8 cellular contexts compared by ENCODE assay signal in genomic region chr5:78509884-78510769, GRCh38.
A peak's percentile ranks its signal among the peaks of the same experiment; 100 is the strongest.
DNase-seq lines count a peak whose midpoint lies in the region; ATAC-seq and TF ChIP-seq lines count a peak whose summit lies in the region.

No MANE protein-coding gene starts in this region.

- no peak overlapping the region for H2AFZ ChIP-seq in fibroblast of lung (ENCODE audit: low read length)

- peak; percentile 80 for ATAC-seq in GM21529 (IDR thresholded peaks at IDR 0.05; ENCODE audit: unreplicated experiment)
- ATAC-seq in natural killer cell treated with Interleukin-12 subunit alpha and Interleukin-12 subunit beta and Interleukin-15 and Interleukin-18, amount 100 ng/mL, for 72 hours = peak; percentile 85 to 88
- peak; percentile 94 for ATAC-seq in upper lobe of right lung

- no peaks in the 10 kb centered on the region for H3K36me3 ChIP-seq in fibroblast of lung (ENCODE audit: control insufficient read depth, insufficient read depth, low read length)
- H3K36me3 ChIP-seq in upper lobe of right lung = no peaks in the 10 kb centered on the region

- H3K4me1 ChIP-seq in fibroblast of lung (ENCODE audit: control insufficient read depth, extremely low read depth, insufficient read depth, low read length) (peaks cover 24% of the 10 kb centered on the region), upper lobe of right lung (peaks cover 39% of the 10 kb centered on the region)

- H3K27me3 ChIP-seq in fibroblast of lung (ENCODE audit: control insufficient read depth, insufficient read depth, low read length) = no peaks in the 10 kb centered on the region
- no peaks in the 10 kb centered on the region for H3K27me3 ChIP-seq in upper lobe of right lung

- peaks cover 89% of the 10 kb centered on the region for H3K27me3 Mint-ChIP-seq in activated T-cell treated with anti-CD3 and anti-CD28 coated beads, Interleukin-2, amount 50 U/mL, for 24 hours
- H3K27me3 Mint-ChIP-seq in natural killer cell treated with Interleukin-12 subunit alpha and Interleukin-12 subunit beta and Interleukin-15 and Interleukin-18, amount 100 ng/mL, for 72 hours = peaks cover 36 to 47% of the 10 kb centered on the region in 2 donors

- no peaks in the 10 kb centered on the region for H3K9me3 ChIP-seq in fibroblast of lung (ENCODE audit: control insufficient read depth, insufficient read depth, low read depth, low read length)
- no peaks in the 10 kb centered on the region for H3K9me3 ChIP-seq in upper lobe of right lung

- TF ChIP-seq CTCF in fibroblast of lung (conservative IDR thresholded peaks at IDR 0.05 in 1 of 2, IDR thresholded peaks at IDR 0.05 in 1 of 2; ENCODE audit: low read depth in 1 of 2, low read length in 2 of 2) (peak; percentile 19 to 25), upper lobe of right lung (IDR thresholded peaks at IDR 0.05) (peak; percentile 27)

- H3K36me3 Mint-ChIP-seq in activated T-cell treated with anti-CD3 and anti-CD28 coated beads, Interleukin-2, amount 50 U/mL, for 24 hours (ENCODE audit: low read depth) = no peaks in the 10 kb centered on the region
- H3K36me3 Mint-ChIP-seq in natural killer cell treated with Interleukin-12 subunit alpha and Interleukin-12 subunit beta and Interleukin-15 and Interleukin-18, amount 100 ng/mL, for 72 hours = no peaks in the 10 kb centered on the region

- intact Hi-C loops in upper lobe of right lung (cut with DNase I) = no loop called here

- H3K4me3 ChIP-seq in fibroblast of lung (replicated peaks in 1 of 4; ENCODE audit: control extremely low read depth in 1 of 4, insufficient read depth in 1 of 4, low read depth in 3 of 4, low read length in 4 of 4) = peak overlapping the region; percentile 38 to 60 (median 57)
- peak overlapping the region; percentile 56 for H3K4me3 ChIP-seq in upper lobe of right lung

- peak overlapping the region; percentile 82 for H3K27ac ChIP-seq in fibroblast of lung (ENCODE audit: insufficient read depth, low read length)
- peak overlapping the region; percentile 75 for H3K27ac ChIP-seq in upper lobe of right lung

- H4K20me1 ChIP-seq in fibroblast of lung (ENCODE audit: control insufficient read depth, extremely low read depth, insufficient read depth, low read length) = no peaks in the 10 kb centered on the region

- H3K4me3 Mint-ChIP-seq in activated T-cell treated with anti-CD3 and anti-CD28 coated beads, Interleukin-2, amount 50 U/mL, for 24 hours = peak overlapping the region; percentile 71
- H3K4me3 Mint-ChIP-seq in natural killer cell treated with Interleukin-12 subunit alpha and Interleukin-12 subunit beta and Interleukin-15 and Interleukin-18, amount 100 ng/mL, for 72 hours = peak overlapping the region; percentile 82

- peak overlapping the region; percentile 48 for H3K4me2 ChIP-seq in fibroblast of lung (ENCODE audit: extremely low read depth, insufficient read depth, low read length)

- peaks cover 9% of the 10 kb centered on the region for H3K79me2 ChIP-seq in fibroblast of lung (ENCODE audit: control insufficient read depth, insufficient read depth, low read length)

- no peak overlapping the region for H3K27ac Mint-ChIP-seq in activated T-cell treated with anti-CD3 and anti-CD28 coated beads, Interleukin-2, amount 50 U/mL, for 24 hours
- H3K27ac Mint-ChIP-seq in natural killer cell treated with Interleukin-12 subunit alpha and Interleukin-12 subunit beta and Interleukin-15 and Interleukin-18, amount 100 ng/mL, for 72 hours = no peak overlapping the region

- DNase-seq in ELR (ENCODE audit: low read depth) (peak; percentile 42), Kasumi-1 (lab: John Stamatoyannopoulos, UW) (peak; percentile 40 to 51), fibroblast of lung (ENCODE audit: low read depth in 2 of 2) (no peak), upper lobe of right lung (peak; percentile 90), NCI-H446 treated with DMSO at 0.1 percent for 48 hours (lab: John Stamatoyannopoulos, UW) (no peak)
- peak; percentile 56 for DNase-seq in activated T-cell treated with anti-CD3 and anti-CD28 coated beads, Interleukin-2, amount 50 U/mL, for 24 hours
- DNase-seq in natural killer cell treated with Interleukin-12 subunit alpha and Interleukin-12 subunit beta and Interleukin-15 and Interleukin-18, amount 100 ng/mL, for 72 hours (ENCODE audit: low spot score) = peak; percentile 70

- H3K4me1 Mint-ChIP-seq in activated T-cell treated with anti-CD3 and anti-CD28 coated beads, Interleukin-2, amount 50 U/mL, for 24 hours (ENCODE audit: low read depth) = peaks cover 12% of the 10 kb centered on the region
- peaks cover 13 to 17% of the 10 kb centered on the region in 2 donors for H3K4me1 Mint-ChIP-seq in natural killer cell treated with Interleukin-12 subunit alpha and Interleukin-12 subunit beta and Interleukin-15 and Interleukin-18, amount 100 ng/mL, for 72 hours (ENCODE audit: low read depth in 2 of 2)

- H3K9me3 Mint-ChIP-seq in activated T-cell treated with anti-CD3 and anti-CD28 coated beads, Interleukin-2, amount 50 U/mL, for 24 hours = no peaks in the 10 kb centered on the region
- no peaks in the 10 kb centered on the region for H3K9me3 Mint-ChIP-seq in natural killer cell treated with Interleukin-12 subunit alpha and Interleukin-12 subunit beta and Interleukin-15 and Interleukin-18, amount 100 ng/mL, for 72 hours

- H3K9ac ChIP-seq in fibroblast of lung (ENCODE audit: insufficient read depth, low read length) = peak overlapping the region; percentile 54

Comparison
In these comparisons a context has a peak if more than half of its experiments do, and no peak if none do; other contexts are left out.
1. DNase-seq: peak in ELR (single experiment), Kasumi-1 (2 of 2), activated T-cell treated with anti-CD3 and anti-CD28 coated beads, Interleukin-2, amount 50 U/mL, for 24 hours (single experiment), natural killer cell treated with Interleukin-12 subunit alpha and Interleukin-12 subunit beta and Interleukin-15 and Interleukin-18, amount 100 ng/mL, for 72 hours (single experiment) and upper lobe of right lung (single experiment); none in fibroblast of lung (0 of 2) and NCI-H446 treated with DMSO at 0.1 percent for 48 hours (single experiment).
2. Peak in every context shown above with its lines, with median percentiles within 50 percentile points of each other: ATAC-seq.